In genomic region chr19:40798997-40799557, GRCh38 we compare ENCODE assay signal across 8 cellular contexts. TPM values are rescaled to one million over a fixed set of nuclear protein-coding genes. Genes with fewer than 3 reads are reported as not detected.
DNase-seq lines count a peak whose midpoint lies in the region; ATAC-seq and TF ChIP-seq lines count a peak whose summit lies in the region.

EGLN2 (plus strand) TSS chr19:40799191; CDS start chr19:40800573, 1,382 bp downstream.

- in situ Hi-C loops in Caki2 (cut with HindIII; ENCODE audit: low pct_unique_long_range_greater_than_20kb, low sequenced_read_pairs): no loop called here

- DNase-seq in Caki2 (ENCODE audit: low read depth) (no peak), LNCaP clone FGC (ENCODE audit: low read depth) (no peak), coronary artery (ENCODE audit: low spot score) (no peak), mesendoderm (no peak), upper lobe of right lung (no peak), DMS 273 (lab: John Stamatoyannopoulos, UW; ENCODE audit: unreplicated experiment) (no peak), NCI-H2081 treated with DMSO at 0.1 percent for 48 hours (lab: John Stamatoyannopoulos, UW) (no peak)

- H3K27ac ChIP-seq in coronary artery (peak within 1 kb of the TSS; percentile 91 to 96), mesendoderm (ENCODE audit: low read depth, low read length) (peak within 1 kb of the TSS; percentile 88), upper lobe of right lung (peak within 1 kb of the TSS; percentile 92)

- no CpG with 5 or more reads among the region's 81 CpGs for WGBS in mesendoderm (ENCODE audit: extremely low coverage, insufficient coverage, low lambda C conversion rate)

- H3K4ac ChIP-seq in mesendoderm (ENCODE audit: low read depth, low read length): peak within 1 kb of the TSS; percentile 95

- no peak within 1 kb of the TSS for H4K5ac ChIP-seq in mesendoderm (ENCODE audit: low read length)

- H3K4me2 ChIP-seq in mesendoderm (ENCODE audit: low read length): peak within 1 kb of the TSS; percentile 96

- peak; percentile 54 for ATAC-seq in GM21526 (IDR thresholded peaks at IDR 0.05; ENCODE audit: low FRiP score, unreplicated experiment)
- ATAC-seq in upper lobe of right lung: peak; percentile 2

- H3K4me1 ChIP-seq in mesendoderm (ENCODE audit: control insufficient read depth, low read depth, low read length) (peaks cover 3% of the 10 kb centered on the region), upper lobe of right lung (peaks cover 49% of the 10 kb centered on the region)

- intact Hi-C loops in upper lobe of right lung (cut with DNase I): no loop called here

- peak within 1 kb of the TSS; percentile 94 for H3K56ac ChIP-seq in mesendoderm (ENCODE audit: low read length)

- H3K36me3 ChIP-seq in mesendoderm (ENCODE audit: control insufficient read depth, insufficient read depth, low read length) (peaks cover 2% of the 10 kb centered on the region), upper lobe of right lung (peaks cover 25% of the 10 kb centered on the region)

- peak within 1 kb of the TSS; percentile 60 for H3K23ac ChIP-seq in mesendoderm (ENCODE audit: low read length)

- H3K9ac ChIP-seq in mesendoderm (ENCODE audit: low read length): peak within 1 kb of the TSS; percentile 97

- H2AK5ac ChIP-seq in mesendoderm (ENCODE audit: low read length): no peak within 1 kb of the TSS

- no peak for TF ChIP-seq CTCF in LNCaP clone FGC (IDR thresholded peaks at IDR 0.05; ENCODE audit: control insufficient read depth, extremely low read depth, insufficient read depth)
- no peak for TF ChIP-seq CTCF in coronary artery (IDR thresholded peaks at IDR 0.05)
- TF ChIP-seq CTCF in upper lobe of right lung (IDR thresholded peaks at IDR 0.05): no peak

- H3K27me3 ChIP-seq in mesendoderm (ENCODE audit: insufficient read depth, low read length, poor library complexity) (no peaks in the 10 kb centered on the region), upper lobe of right lung (no peaks in the 10 kb centered on the region)

- peak within 1 kb of the TSS; percentile 98 for H3K18ac ChIP-seq in mesendoderm (ENCODE audit: low read length)

- H3K9me3 ChIP-seq in upper lobe of right lung: no peaks in the 10 kb centered on the region

- peak within 1 kb of the TSS; percentile 52 for H2BK120ac ChIP-seq in mesendoderm (ENCODE audit: low read depth, low read length)

- H3K79me1 ChIP-seq in mesendoderm (ENCODE audit: low read length): peaks cover 16% of the 10 kb centered on the region

- peak within 1 kb of the TSS; percentile 62 for H2BK5ac ChIP-seq in mesendoderm (ENCODE audit: low read length)

- H3K79me2 ChIP-seq in mesendoderm (ENCODE audit: control insufficient read depth, insufficient read depth, low read length): peaks cover 46% of the 10 kb centered on the region

- H3K4me3 ChIP-seq in LNCaP clone FGC (ENCODE audit: low read depth, low read length) (peak within 1 kb of the TSS; percentile 68), coronary artery (peak within 1 kb of the TSS; percentile 98), mesendoderm (ENCODE audit: low read length) (peak within 1 kb of the TSS; percentile 90), upper lobe of right lung (peak within 1 kb of the TSS; percentile 96)

- H4K8ac ChIP-seq in mesendoderm (ENCODE audit: low read depth, low read length): no peak within 1 kb of the TSS

- H2BK15ac ChIP-seq in mesendoderm (replicated peaks; ENCODE audit: low read depth): no peak within 1 kb of the TSS

RNA-seq across cellular contexts. Expression of gene EGLN2, which starts in this region (rescaled TPM):
- total RNA-seq in Caki2 (2014; rRNA removed; shearing (Covaris generic); ENCODE audit: low replicate concordance): 98.8 and 138 TPM in 2 replicates
- 89.3 TPM for polyA plus RNA-seq in mesendoderm (2013, experiment 1 of 2)
- 85.4 TPM for polyA plus RNA-seq in mesendoderm (2013, experiment 2 of 2)
- 173 TPM for total RNA-seq in upper lobe of right lung
